ENCODE assay signal across 1 cellular context in the genomic region with DNA sequence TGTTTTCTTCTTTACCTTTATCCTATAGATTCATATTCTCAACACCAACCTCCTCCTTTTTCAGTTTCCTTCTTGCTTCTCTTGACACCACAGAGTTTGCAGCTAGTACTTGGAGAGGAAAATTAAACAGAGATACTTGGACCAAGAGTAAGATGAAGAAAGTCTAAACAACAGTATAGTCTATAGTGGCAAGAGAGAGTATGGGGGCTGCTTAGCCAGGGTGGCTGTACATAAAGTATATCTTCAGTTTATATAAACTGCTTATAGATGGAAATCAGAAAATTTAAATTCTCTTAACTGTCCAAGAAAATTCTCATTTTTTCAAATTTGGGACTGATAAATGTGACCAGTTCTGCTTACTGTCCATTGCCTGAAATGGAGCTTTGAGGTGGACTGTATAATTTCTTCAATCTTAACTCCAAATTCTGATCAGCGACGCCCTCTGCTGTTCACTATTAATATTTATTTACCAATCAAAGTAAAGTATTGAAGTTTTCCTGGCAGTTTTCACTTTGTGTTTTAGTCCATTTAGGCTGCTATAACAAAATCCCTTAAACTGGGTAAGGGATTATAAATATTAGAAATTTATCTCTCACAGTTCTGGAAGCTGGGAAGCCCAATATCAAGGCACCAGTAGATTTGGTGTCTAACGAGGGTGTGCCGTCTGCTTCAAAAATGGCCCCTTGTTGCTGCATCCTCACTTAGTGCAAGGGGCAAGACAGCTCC.
TF ChIP-seq lines count a peak whose summit lies in the region.

No MANE protein-coding gene starts in this region.

TF ChIP-seq in HEK293, 187 proteins besides CTCF, POLR2A, EP300 and RAD21 (continued from another document):
- TF ChIP-seq PRDM10 (tag by site-specific recombination; IDR thresholded peaks at IDR 0.05) (no peak), ZNF18 (tag by site-specific recombination; IDR thresholded peaks at IDR 0.05) (no peak), ZNF654 (tag by site-specific recombination; IDR thresholded peaks at IDR 0.05; ENCODE audit: low read depth) (peak; percentile 35), PRDM1 (tag by site-specific recombination; IDR thresholded peaks at IDR 0.05) (peak; percentile 3; the same call in 1 of the 2 replicates), BCL11A (tag by site-specific recombination; IDR thresholded peaks at IDR 0.05; ENCODE audit: low read depth) (no peak), KLF7 (tag by site-specific recombination; IDR thresholded peaks at IDR 0.05; ENCODE audit: borderline replicate concordance) (no peak)
